10 cellular contexts compared by ENCODE assay signal in genomic region chr4:112813790-112814189, GRCh38.
DNase-seq lines count a peak whose midpoint lies in the region; ATAC-seq, FAIRE-seq and TF ChIP-seq lines count a peak whose summit lies in the region.
"Had no signal": no experiment of that assay in that cellular context is flagged by ENCODE, and none has a peak within 500 bp of the region (broad histone marks: within the 10 kb centered on the region; RNA-seq: fewer than 3 reads in every experiment).

No MANE protein-coding gene starts in this region.

- no peak for TF ChIP-seq POLR2A in tibial nerve (IDR thresholded peaks at IDR 0.05)

- H3K79me1 ChIP-seq in neuronal stem cell (ENCODE audit: low read depth, low read length): no peaks in the 10 kb centered on the region

- TF ChIP-seq EP300 in tibial nerve (IDR thresholded peaks at IDR 0.05): no peak

- no peak overlapping the region for H2BK12ac ChIP-seq in neuronal stem cell (ENCODE audit: low read length)

- no peak overlapping the region for H2BK15ac ChIP-seq in neuronal stem cell (ENCODE audit: low read length)

- H2AFZ ChIP-seq in neuronal stem cell (ENCODE audit: low read length): peak overlapping the region; percentile 77

- peak; percentile 77 for DNase-seq in HFFc6
- peak; percentile 3 for DNase-seq in activated naive CD8-positive, alpha-beta T cell treated with anti-CD3 and anti-CD28 coated beads, Interleukin-2, amount 50 U/mL, for 24 hours
- peak; percentile 32 for DNase-seq in neuronal stem cell (ENCODE audit: low spot score)
- no peak for DNase-seq in sciatic nerve (ENCODE audit: low spot score)
- no peak for DNase-seq in tibial nerve (ENCODE audit: low spot score in 2 of 2)
- DNase-seq in frontal cortex (ENCODE audit: low spot score in 2 of 2): no peak
- DNase-seq in SIG-M5 (lab: John Stamatoyannopoulos, UW): no peak
- DNase-seq: NCI-H526 had no signal

- no peaks in the 10 kb centered on the region for H3K36me3 Mint-ChIP-seq in HFFc6 (ENCODE audit: low read depth)
- no peaks in the 10 kb centered on the region for H3K36me3 Mint-ChIP-seq in activated naive CD8-positive, alpha-beta T cell treated with anti-CD3 and anti-CD28 coated beads, Interleukin-2, amount 50 U/mL, for 24 hours (ENCODE audit: low read depth)

- no peak overlapping the region for H3K18ac ChIP-seq in neuronal stem cell (ENCODE audit: low read length)

- H3K27me3 ChIP-seq in neuronal stem cell (ENCODE audit: control insufficient read depth in 3 of 3, insufficient read depth in 3 of 3, low read depth in 1 of 3, low read length in 3 of 3) (no peaks in the 10 kb centered on the region), tibial nerve (no peaks in the 10 kb centered on the region)
- H3K27me3 ChIP-seq: vagina had no signal

- H2BK5ac ChIP-seq in neuronal stem cell (ENCODE audit: low read length): no peak overlapping the region

- ATAC-seq in GM18499 (IDR thresholded peaks at IDR 0.05; ENCODE audit: insufficient read depth, unreplicated experiment): peak; percentile 54
- peak; percentile 73 for ATAC-seq in activated naive CD8-positive, alpha-beta T cell treated with anti-CD3 and anti-CD28 coated beads, Interleukin-2, amount 50 U/mL, for 24 hours
- no peak for ATAC-seq in sciatic nerve

- H3K27me3 Mint-ChIP-seq in HFFc6 (ENCODE audit: insufficient read depth): no peaks in the 10 kb centered on the region
- peaks cover 18% of the 10 kb centered on the region for H3K27me3 Mint-ChIP-seq in activated naive CD8-positive, alpha-beta T cell treated with anti-CD3 and anti-CD28 coated beads, Interleukin-2, amount 50 U/mL, for 24 hours

- intact Hi-C loops in sciatic nerve (cut with DNase I): no loop called here

- H3K36me3 ChIP-seq in neuronal stem cell (replicated peaks in 1 of 2; ENCODE audit: control insufficient read depth in 2 of 2, insufficient read depth in 2 of 2, low read length in 2 of 2): no peaks in the 10 kb centered on the region
- H3K36me3 ChIP-seq in tibial nerve: no peaks in the 10 kb centered on the region
- H3K36me3 ChIP-seq: vagina had no signal

- FAIRE-seq in frontal cortex (lab: Jason Lieb, UNC): no peak

- H3K4me1 Mint-ChIP-seq in HFFc6 (ENCODE audit: low read depth): peaks cover 21% of the 10 kb centered on the region
- H3K4me1 Mint-ChIP-seq in activated naive CD8-positive, alpha-beta T cell treated with anti-CD3 and anti-CD28 coated beads, Interleukin-2, amount 50 U/mL, for 24 hours: peaks cover 24% of the 10 kb centered on the region

- H3K9me3 ChIP-seq in neuronal stem cell (replicated peaks in 1 of 2; ENCODE audit: control insufficient read depth in 2 of 2, insufficient read depth in 1 of 2, low read depth in 1 of 2, low read length in 2 of 2): no peaks in the 10 kb centered on the region
- H3K9me3 ChIP-seq in tibial nerve: no peaks in the 10 kb centered on the region
- H3K9me3 ChIP-seq: vagina had no signal

- peak overlapping the region; percentile 58; the same call in 1 of the 2 replicates for H3K27ac Mint-ChIP-seq in HFFc6
- no peak overlapping the region for H3K27ac Mint-ChIP-seq in activated naive CD8-positive, alpha-beta T cell treated with anti-CD3 and anti-CD28 coated beads, Interleukin-2, amount 50 U/mL, for 24 hours

- H3K4me3 Mint-ChIP-seq in HFFc6: no peak overlapping the region
- no peak overlapping the region for H3K4me3 Mint-ChIP-seq in activated naive CD8-positive, alpha-beta T cell treated with anti-CD3 and anti-CD28 coated beads, Interleukin-2, amount 50 U/mL, for 24 hours

- TF ChIP-seq CTCF in HFFc6 (IDR thresholded peaks at IDR 0.05) (no peak), tibial nerve (IDR thresholded peaks at IDR 0.05) (no peak)

- H4K8ac ChIP-seq in neuronal stem cell (ENCODE audit: low read depth, low read length): no peak overlapping the region

- H4K91ac ChIP-seq in neuronal stem cell (ENCODE audit: low read depth, low read length, poor library complexity): no peak overlapping the region

- no peak overlapping the region for H3K4me2 ChIP-seq in neuronal stem cell (ENCODE audit: insufficient read depth, low read length, poor library complexity, severe bottlenecking)

- H2AK5ac ChIP-seq in neuronal stem cell (ENCODE audit: low read depth, low read length): no peak overlapping the region

- peak overlapping the region; percentile 41 for H3K27ac ChIP-seq in neuronal stem cell (replicated peaks; ENCODE audit: low read length)
- no peak overlapping the region for H3K27ac ChIP-seq in tibial nerve
- H3K27ac ChIP-seq: vagina had no signal

- no peak overlapping the region for H2BK120ac ChIP-seq in neuronal stem cell (ENCODE audit: low read depth, low read length)

- no peak overlapping the region for H3K9ac ChIP-seq in neuronal stem cell (ENCODE audit: low read depth, low read length, poor library complexity)

- H3K4me3 ChIP-seq in neuronal stem cell (ENCODE audit: low read length in 2 of 2): no peak overlapping the region
- H3K4me3 ChIP-seq in tibial nerve: no peak overlapping the region
- H3K4me3 ChIP-seq: vagina had no signal

- no peak overlapping the region for H3K23ac ChIP-seq in neuronal stem cell (ENCODE audit: low read depth, low read length, poor library complexity)

- H3K14ac ChIP-seq in neuronal stem cell (ENCODE audit: low read length): no peak overlapping the region

- no CpG with 5 or more reads among the region's 2 CpGs for WGBS in neuronal stem cell (ENCODE audit: extremely low coverage in 2 of 2, insufficient read length in 2 of 2, insufficient replicate concordance in 1 of 2), 2 donors
- WGBS in tibial nerve, 2 donors: 29 to 36% methylated on average over 2 of the region's 2 CpGs

- H3K9me3 Mint-ChIP-seq in HFFc6: no peaks in the 10 kb centered on the region; the same call in 1 of the 2 replicates
- H3K9me3 Mint-ChIP-seq in activated naive CD8-positive, alpha-beta T cell treated with anti-CD3 and anti-CD28 coated beads, Interleukin-2, amount 50 U/mL, for 24 hours: no peaks in the 10 kb centered on the region

- no peak overlapping the region for H3K4ac ChIP-seq in neuronal stem cell (ENCODE audit: low read length)

- H3K4me1 ChIP-seq in neuronal stem cell (ENCODE audit: control insufficient read depth in 2 of 2, insufficient read depth in 1 of 2, low read depth in 1 of 2, low read length in 2 of 2) (peaks cover 0 to 1% of the 10 kb centered on the region in 2 donors), tibial nerve (peaks cover 0 to 2% (median 0%) of the 10 kb centered on the region in 4 donors)

Comparison
In these comparisons a context has a peak if more than half of its experiments do, and no peak if none do; other contexts are left out.
1. DNase-seq: peak in HFFc6 (single experiment), activated naive CD8-positive, alpha-beta T cell treated with anti-CD3 and anti-CD28 coated beads, Interleukin-2, amount 50 U/mL, for 24 hours (single experiment) and neuronal stem cell (single experiment); none in sciatic nerve (single experiment), tibial nerve (0 of 2), frontal cortex (0 of 2) and SIG-M5 (single experiment).